ENCODE assay signal across 1 cellular context in the genomic region with DNA sequence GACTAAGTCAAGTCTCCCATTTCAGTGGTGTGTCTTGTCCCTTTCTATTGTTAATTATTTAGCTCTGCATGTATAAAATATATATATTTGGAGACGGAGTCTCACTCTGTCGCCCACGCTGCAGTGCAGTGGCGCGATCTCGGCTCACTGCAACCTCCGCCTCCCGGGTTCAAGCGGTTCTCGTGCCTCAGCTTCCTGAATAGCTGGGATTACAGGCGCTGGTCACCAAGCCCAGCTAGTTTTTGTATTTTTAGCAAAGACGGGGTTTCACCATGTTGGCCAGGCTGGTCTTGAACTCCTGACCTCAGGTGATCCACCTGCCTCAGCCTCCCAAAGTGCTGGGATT.
TF ChIP-seq lines count a peak whose summit lies in the region.

No MANE protein-coding gene starts in this region.

TF ChIP-seq in HepG2, 621 proteins besides CTCF, POLR2A, EP300 and RAD21:
- 0 out of 2 replicates have a peak, but pooled peaks have one; percentile 0 for TF ChIP-seq ZNF329 (CRISPR knock-in tag; IDR thresholded peaks at IDR 0.05; ENCODE audit: low read depth)
TF ChIP-seq in HepG2: peak in this region for 1; not testable (repeated sequence) for 620.
